ENCODE assay signal across 8 cellular contexts in genomic region chr10:12656518-12657142, GRCh38.
DNase-seq lines count a peak whose midpoint lies in the region; ATAC-seq and TF ChIP-seq lines count a peak whose summit lies in the region.

No MANE protein-coding gene starts in this region.

- DNase-seq in DMS53 (lab: John Stamatoyannopoulos, UW) (peak; percentile 89), HS-5 (ENCODE audit: low read depth) (peak; percentile 1), colonic mucosa (no peak), midbrain (lab: John Stamatoyannopoulos, UW) (peak; percentile 12), ecto neural progenitor cell (ENCODE audit: low spot score) (no peak)

- peaks cover 29% of the 10 kb centered on the region for H4K20me1 ChIP-seq in OCI-LY3 (ENCODE audit: insufficient read depth, low read length)

- no peaks in the 10 kb centered on the region for H3K27me3 ChIP-seq in OCI-LY3 (ENCODE audit: low read depth, low read length)
- no peaks in the 10 kb centered on the region for H3K27me3 ChIP-seq in colonic mucosa

- no peaks in the 10 kb centered on the region for H3K9me3 ChIP-seq in OCI-LY3 (ENCODE audit: insufficient read depth, low read length)
- H3K9me3 ChIP-seq in colonic mucosa, result no peaks in the 10 kb centered on the region

- H3K4me1 ChIP-seq in OCI-LY3 (ENCODE audit: low read length) (peaks cover 8% of the 10 kb centered on the region), colonic mucosa (no peaks in the 10 kb centered on the region)

- TF ChIP-seq CTCF in OCI-LY3 (IDR thresholded peaks at IDR 0.05; ENCODE audit: low read depth, low read length), result peak; percentile 69
- peak; percentile 60 for TF ChIP-seq CTCF in colonic mucosa (IDR thresholded peaks at IDR 0.05)

- 0 out of 2 replicates have a peak overlapping the region, but pooled peaks have one; percentile 7 for H3K4me2 ChIP-seq in OCI-LY3 (ENCODE audit: low read length)

- H3K9ac ChIP-seq in OCI-LY3 (ENCODE audit: low read length), result no peak overlapping the region
- no peak overlapping the region for H3K9ac ChIP-seq in colonic mucosa (ENCODE audit: low read depth in 2 of 2, low read length in 2 of 2)

- H3K36me3 ChIP-seq in OCI-LY3 (replicated peaks; ENCODE audit: low read depth, low read length) (no peaks in the 10 kb centered on the region), colonic mucosa (no peaks in the 10 kb centered on the region)

- H3K79me2 ChIP-seq in OCI-LY3 (ENCODE audit: low read length), result 0 out of 2 replicates have a peak, but pooled peaks cover 4% of the 10 kb centered on the region

- intact Hi-C loops in colonic mucosa (cut with DNase I), result loop anchor here (5.0 kb wide), 1 partner anchor 56 kb away; no protein-coding TSS in a partner anchor

- ATAC-seq in GM21619 (IDR thresholded peaks at IDR 0.05; ENCODE audit: unreplicated experiment) (no peak), HG02763 (IDR thresholded peaks at IDR 0.05; ENCODE audit: unreplicated experiment) (no peak)

- H2AFZ ChIP-seq in OCI-LY3 (ENCODE audit: low read depth, low read length), result no peak overlapping the region

- H3K27ac ChIP-seq in OCI-LY3 (ENCODE audit: low read length), result no peak overlapping the region
- H3K27ac ChIP-seq in colonic mucosa, result no peak overlapping the region

- no peak overlapping the region for H3K4me3 ChIP-seq in OCI-LY3 (ENCODE audit: low read length)
- no peak overlapping the region for H3K4me3 ChIP-seq in colonic mucosa

Comparison
In these comparisons a context has a peak if more than half of its experiments do, and no peak if none do; other contexts are left out.
1. DNase-seq: peak in DMS53 (single experiment), HS-5 (single experiment) and midbrain (single experiment); none in colonic mucosa (single experiment) and ecto neural progenitor cell (single experiment).